8 cellular contexts compared by ENCODE assay signal in genomic region chr3:69761896-69762789, GRCh38. TPM values are rescaled to one million over a fixed set of nuclear protein-coding genes. Genes with fewer than 3 reads are reported as not detected.
DNase-seq lines count a peak whose midpoint lies in the region; ATAC-seq and TF ChIP-seq lines count a peak whose summit lies in the region.
"Had no signal": no experiment of that assay in that cellular context is flagged by ENCODE, and none has a peak within 500 bp of the region (broad histone marks: within the 10 kb centered on the region; RNA-seq: fewer than 3 reads in every experiment).

No MANE protein-coding gene starts in this region.

- no peaks in the 10 kb centered on the region for H3K4me1 Mint-ChIP-seq in CD8-positive, alpha-beta T cell (ENCODE audit: low read depth)

- no peaks in the 10 kb centered on the region for H3K27me3 Mint-ChIP-seq in CD8-positive, alpha-beta T cell (ENCODE audit: low read depth)

- TF ChIP-seq EP300 in suprapubic skin (IDR thresholded peaks at IDR 0.05) = no peak

- H3K36me3 ChIP-seq in suprapubic skin = no peaks in the 10 kb centered on the region
- no peaks in the 10 kb centered on the region for H3K36me3 ChIP-seq in mucosa of descending colon (ENCODE audit: low read depth)
- H3K36me3 ChIP-seq in CD8-positive, alpha-beta T cell (ENCODE audit: insufficient read depth, low read length) = no peaks in the 10 kb centered on the region

- CTCF ChIA-PET in CD8-positive, alpha-beta T cell (lab: Charles Lee) = no interaction called here

- intact Hi-C loops in mucosa of descending colon (cut with DNase I, micrococcal nuclease) = no loop called here
- intact Hi-C loops in CD8-positive, alpha-beta T cell (cut with DNase I, micrococcal nuclease) = no loop called here

- H3K4me3 Mint-ChIP-seq in CD8-positive, alpha-beta T cell = no peak overlapping the region

- TF ChIP-seq CTCF in suprapubic skin (IDR thresholded peaks at IDR 0.05) (no peak), mucosa of descending colon (IDR thresholded peaks at IDR 0.05) (no peak)
- TF ChIP-seq CTCF in CD8-positive, alpha-beta T cell (IDR thresholded peaks at IDR 0.05) = no peak

- H3K27ac Mint-ChIP-seq in CD8-positive, alpha-beta T cell = no peak overlapping the region

- no peaks in the 10 kb centered on the region for H3K9me3 Mint-ChIP-seq in CD8-positive, alpha-beta T cell

- no peak for TF ChIP-seq POLR2A in suprapubic skin (IDR thresholded peaks at IDR 0.05)

- peak overlapping the region; percentile 75 for H3K27ac ChIP-seq in epithelial cell of prostate
- H3K27ac ChIP-seq in suprapubic skin = peak overlapping the region; percentile 38
- no peak overlapping the region for H3K27ac ChIP-seq in CD8-positive, alpha-beta T cell (ENCODE audit: low read depth, low read length)

- H3K36me3 Mint-ChIP-seq in CD8-positive, alpha-beta T cell = no peaks in the 10 kb centered on the region

- H3K4me3 ChIP-seq in suprapubic skin = no peak overlapping the region
- no peak overlapping the region for H3K4me3 ChIP-seq in mucosa of descending colon
- H3K4me3 ChIP-seq in CD8-positive, alpha-beta T cell (ENCODE audit: low read depth, low read length) = no peak overlapping the region

- 56% methylated on average over 2 of the region's 2 CpGs for WGBS in suprapubic skin

- H3K4me1 ChIP-seq in suprapubic skin (peaks cover 62% of the 10 kb centered on the region), mucosa of descending colon (ENCODE audit: low read depth) (no peaks in the 10 kb centered on the region)
- H3K4me1 ChIP-seq in CD8-positive, alpha-beta T cell (ENCODE audit: insufficient read depth, low read length) = no peaks in the 10 kb centered on the region

- H3K9me3 ChIP-seq in suprapubic skin = no peaks in the 10 kb centered on the region
- no peaks in the 10 kb centered on the region for H3K9me3 ChIP-seq in mucosa of descending colon
- no peaks in the 10 kb centered on the region for H3K9me3 ChIP-seq in CD8-positive, alpha-beta T cell (ENCODE audit: low read length)

- ATAC-seq in GM19351 (IDR thresholded peaks at IDR 0.05; ENCODE audit: unreplicated experiment) (peak; percentile 84), mucosa of descending colon (no peak)
- ATAC-seq in CD8-positive, alpha-beta T cell = no peak

- POLR2A ChIA-PET in CD8-positive, alpha-beta T cell (lab: Charles Lee) = no interaction called here

- DNase-seq in HK-2 (ENCODE audit: unreplicated experiment) (peak; percentile 17), epithelial cell of prostate (ENCODE audit: low read depth, low spot score) (peak; percentile 34), suprapubic skin (ENCODE audit: low spot score in 2 of 2) (no peak), NCI-H526 treated with DMSO at 0.1 percent for 48 hours (lab: John Stamatoyannopoulos, UW) (no peak), mucosa of descending colon (no peak)
- DNase-seq in CD8-positive, alpha-beta T cell = no peak
- DNase-seq: NCI-H524 had no signal

- H3K27me3 ChIP-seq in suprapubic skin = no peaks in the 10 kb centered on the region
- no peaks in the 10 kb centered on the region for H3K27me3 ChIP-seq in CD8-positive, alpha-beta T cell (ENCODE audit: insufficient read depth, low read length)

RNA-seq across cellular contexts. Expression of gene MITF, which starts 22.9 kb away (rescaled TPM):
- 10 to 100 TPM; 19.4 to 35.3 (median 21.7) TPM for total RNA-seq in suprapubic skin
- total RNA-seq in mucosa of descending colon = 10 to 100 TPM in 1 of 3 donors, 1 to 10 TPM in 2; 3.2 to 56.1 (median 5.5) TPM
- not detected for total RNA-seq in CD8-positive, alpha-beta T cell

Comparison
In these comparisons a context has a peak if more than half of its experiments do, and no peak if none do; other contexts are left out.
1. DNase-seq: peak in HK-2 (single experiment) and epithelial cell of prostate (single experiment); none in suprapubic skin (0 of 2), NCI-H526 treated with DMSO at 0.1 percent for 48 hours (single experiment), mucosa of descending colon (0 of 3) and CD8-positive, alpha-beta T cell (0 of 7).